In the genomic region with DNA sequence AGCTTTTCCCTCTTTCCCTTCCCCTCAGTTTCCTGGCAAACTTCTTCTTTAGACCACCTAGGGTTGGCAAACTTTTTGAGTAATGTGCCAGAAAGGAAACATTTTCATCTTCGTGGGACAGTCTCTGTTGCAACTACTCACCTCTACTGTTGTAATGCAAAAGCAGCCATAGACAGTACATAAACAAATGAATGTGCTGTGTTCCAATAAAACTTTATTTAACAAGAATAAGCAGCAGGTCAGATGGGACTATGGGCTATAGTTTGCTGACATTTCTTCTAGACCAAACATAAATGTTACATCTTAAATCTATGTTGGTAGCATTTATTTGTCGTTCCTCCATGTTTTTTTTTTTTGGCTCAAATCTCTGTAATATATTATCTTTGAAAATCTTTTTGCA, we compare ENCODE assay signal across 35 cellular contexts.
"Had no signal": no experiment of that assay in that cellular context is flagged by ENCODE, and none has a peak within 500 bp of the region (broad histone marks: within the 10 kb centered on the region; RNA-seq: fewer than 3 reads in every experiment).

No MANE protein-coding gene starts in this region.

- H3K36me3 ChIP-seq: MG63 had no signal

- DNase-seq: Karpas-422, Kasumi-1, MG63, MM.1S, MV-4-11, NCI-H1048, NCI-H1092, NCI-H1092 treated with DMSO at 0.1 percent for 48 hours, NCI-H1105, NCI-H1105 treated with DMSO at 0.1 percent for 48 hours, NCI-H1417, NCI-H1417 treated with DMSO at 0.1 percent for 48 hours, NCI-H1436, NCI-H1436 treated with DMSO at 0.1 percent for 48 hours, NCI-H146, NCI-H1694, NCI-H1694 treated with DMSO at 0.1 percent for 48 hours, NCI-H187, NCI-H187 treated with DMSO at 0.1 percent for 48 hours, NCI-H1930, NCI-H2029, NCI-H2029 treated with DMSO at 0.1 percent for 48 hours, NCI-H2081, NCI-H2081 treated with DMSO at 0.1 percent for 48 hours, NCI-H2107, NCI-H2171, NCI-H2171 treated with DMSO at 0.1 percent for 48 hours, NCI-H2227 treated with DMSO at 0.1 percent for 48 hours, NCI-H226, NCI-H345, NCI-H446, NCI-H446 treated with DMSO at 0.1 percent for 48 hours, NCI-H510A, NCI-H510A treated with DMSO at 0.1 percent for 48 hours, NCI-H524 had no signal

- H3K4me3 ChIP-seq: MG63 had no signal

- H3K27me3 ChIP-seq: MG63 had no signal

- H3K9me3 ChIP-seq: MG63 had no signal
